22 cellular contexts compared by ENCODE assay signal in genomic region chr1:235009074-235009473, GRCh38.
A peak's percentile ranks its signal among the peaks of the same experiment; 100 is the strongest.
DNase-seq lines count a peak whose midpoint lies in the region; ATAC-seq, FAIRE-seq and TF ChIP-seq lines count a peak whose summit lies in the region.
"Had no signal": no experiment of that assay in that cellular context is flagged by ENCODE, and none has a peak within 500 bp of the region (broad histone marks: within the 10 kb centered on the region; RNA-seq: fewer than 3 reads in every experiment).

No MANE protein-coding gene starts in this region.

- no peak overlapping the region for H2AFZ ChIP-seq in MM.1S (ENCODE audit: low read length)

- no peak overlapping the region; the same call in 1 of the 2 replicates for H3K4me2 ChIP-seq in MM.1S (ENCODE audit: low read depth, low read length)

- H3K27me3 Mint-ChIP-seq in activated T-cell treated with anti-CD3 and anti-CD28 coated beads, Interleukin-2, amount 50 U/mL, for 72 hours (ENCODE audit: low read depth): no peaks in the 10 kb centered on the region
- H3K27me3 Mint-ChIP-seq in activated T-cell treated with anti-CD3 and anti-CD28 coated beads, Interleukin-2, amount 50 U/mL, for 4 hours (ENCODE audit: low read depth): no peaks in the 10 kb centered on the region
- peaks cover 4% of the 10 kb centered on the region for H3K27me3 Mint-ChIP-seq in activated naive CD8-positive, alpha-beta T cell treated with anti-CD3 and anti-CD28 coated beads, Interleukin-2, amount 50 U/mL, for 24 hours

- H3K4me3 ChIP-seq in MM.1S (ENCODE audit: low read length) (no peak overlapping the region), sigmoid colon (no peak overlapping the region)
- H3K4me3 ChIP-seq: esophagus squamous epithelium, lung, right atrium auricular region had no signal

- FAIRE-seq in RCC 7860 (lab: Jason Lieb, UNC): no peak
- FAIRE-seq: H1 had no signal

- H3K36me3 ChIP-seq in MM.1S (replicated peaks; ENCODE audit: insufficient read depth, low read length) (no peaks in the 10 kb centered on the region), sigmoid colon (no peaks in the 10 kb centered on the region)
- H3K36me3 ChIP-seq: esophagus squamous epithelium, right atrium auricular region had no signal

- H3K4me3 Mint-ChIP-seq in activated T-cell treated with anti-CD3 and anti-CD28 coated beads, Interleukin-2, amount 50 U/mL, for 72 hours: peak overlapping the region; percentile 11 to 31
- H3K4me3 Mint-ChIP-seq in activated T-cell treated with anti-CD3 and anti-CD28 coated beads, Interleukin-2, amount 50 U/mL, for 4 hours: no peak overlapping the region
- no peak overlapping the region for H3K4me3 Mint-ChIP-seq in activated naive CD8-positive, alpha-beta T cell treated with anti-CD3 and anti-CD28 coated beads, Interleukin-2, amount 50 U/mL, for 24 hours
- H3K4me3 Mint-ChIP-seq: brain, neural crest cell had no signal

- no peak for TF ChIP-seq EP300 in sigmoid colon (IDR thresholded peaks at IDR 0.05)

- 81 to 94% methylated on average over 7 of the region's 7 CpGs for WGBS in sigmoid colon, 2 donors

- peaks cover 97% of the 10 kb centered on the region for H3K4me1 Mint-ChIP-seq in activated T-cell treated with anti-CD3 and anti-CD28 coated beads, Interleukin-2, amount 50 U/mL, for 72 hours (ENCODE audit: low read depth)
- peaks cover 81% of the 10 kb centered on the region for H3K4me1 Mint-ChIP-seq in activated T-cell treated with anti-CD3 and anti-CD28 coated beads, Interleukin-2, amount 50 U/mL, for 4 hours (ENCODE audit: low read depth)
- peaks cover 94% of the 10 kb centered on the region for H3K4me1 Mint-ChIP-seq in activated naive CD8-positive, alpha-beta T cell treated with anti-CD3 and anti-CD28 coated beads, Interleukin-2, amount 50 U/mL, for 24 hours

- TF ChIP-seq CTCF in MM.1S (IDR thresholded peaks at IDR 0.05; ENCODE audit: low read length) (no peak), sigmoid colon (IDR thresholded peaks at IDR 0.05) (no peak)

- H3K9me3 ChIP-seq in MM.1S (replicated peaks; ENCODE audit: insufficient read depth, low read length) (no peaks in the 10 kb centered on the region), sigmoid colon (no peaks in the 10 kb centered on the region)
- H3K9me3 ChIP-seq: esophagus squamous epithelium had no signal

- H3K36me3 Mint-ChIP-seq in activated T-cell treated with anti-CD3 and anti-CD28 coated beads, Interleukin-2, amount 50 U/mL, for 72 hours (ENCODE audit: insufficient read depth in 2 of 2): peaks cover 36 to 37% of the 10 kb centered on the region in 2 donors
- no peaks in the 10 kb centered on the region for H3K36me3 Mint-ChIP-seq in activated T-cell treated with anti-CD3 and anti-CD28 coated beads, Interleukin-2, amount 50 U/mL, for 4 hours (ENCODE audit: insufficient read depth)
- H3K36me3 Mint-ChIP-seq in activated naive CD8-positive, alpha-beta T cell treated with anti-CD3 and anti-CD28 coated beads, Interleukin-2, amount 50 U/mL, for 24 hours (ENCODE audit: low read depth): peaks cover 21% of the 10 kb centered on the region
- H3K36me3 Mint-ChIP-seq: brain had no signal

- ATAC-seq in activated T-cell treated with anti-CD3 and anti-CD28 coated beads, Interleukin-2, amount 50 U/mL, for 72 hours (replicated peaks in 1 of 2): no peak
- no peak for ATAC-seq in activated T-cell treated with anti-CD3 and anti-CD28 coated beads, Interleukin-2, amount 50 U/mL, for 4 hours
- ATAC-seq in activated naive CD8-positive, alpha-beta T cell treated with anti-CD3 and anti-CD28 coated beads, Interleukin-2, amount 50 U/mL, for 24 hours: no peak
- ATAC-seq in HG03432 (IDR thresholded peaks at IDR 0.05; ENCODE audit: unreplicated experiment): no peak

- H3K27ac Mint-ChIP-seq in activated T-cell treated with anti-CD3 and anti-CD28 coated beads, Interleukin-2, amount 50 U/mL, for 72 hours: peak overlapping the region; percentile 2
- H3K27ac Mint-ChIP-seq in activated naive CD8-positive, alpha-beta T cell treated with anti-CD3 and anti-CD28 coated beads, Interleukin-2, amount 50 U/mL, for 24 hours: peak overlapping the region; percentile 32
- H3K27ac Mint-ChIP-seq: brain had no signal

- peaks cover 39% of the 10 kb centered on the region for H3F3A ChIP-seq in MM.1S (ENCODE audit: insufficient read depth, low read length)

- no peak for TF ChIP-seq POLR2A in sigmoid colon (IDR thresholded peaks at IDR 0.05)

- H3K79me2 ChIP-seq in MM.1S (ENCODE audit: low read length): no peaks in the 10 kb centered on the region

- peaks cover 10 to 13% of the 10 kb centered on the region in 2 donors for H3K9me3 Mint-ChIP-seq in activated T-cell treated with anti-CD3 and anti-CD28 coated beads, Interleukin-2, amount 50 U/mL, for 72 hours
- H3K9me3 Mint-ChIP-seq in activated T-cell treated with anti-CD3 and anti-CD28 coated beads, Interleukin-2, amount 50 U/mL, for 4 hours: peaks cover 5% of the 10 kb centered on the region
- H3K9me3 Mint-ChIP-seq in activated naive CD8-positive, alpha-beta T cell treated with anti-CD3 and anti-CD28 coated beads, Interleukin-2, amount 50 U/mL, for 24 hours: peaks cover 16% of the 10 kb centered on the region

- H3K9ac ChIP-seq in MM.1S (ENCODE audit: low read length): no peak overlapping the region

- DNase-seq in activated T-cell treated with anti-CD3 and anti-CD28 coated beads, Interleukin-2, amount 50 U/mL, for 72 hours: no peak
- no peak for DNase-seq in activated T-cell treated with anti-CD3 and anti-CD28 coated beads, Interleukin-2, amount 50 U/mL, for 4 hours
- peak; percentile 27 for DNase-seq in MM.1S
- no peak for DNase-seq in activated naive CD8-positive, alpha-beta T cell treated with anti-CD3 and anti-CD28 coated beads, Interleukin-2, amount 50 U/mL, for 24 hours
- DNase-seq in sigmoid colon: peak; percentile 5
- no peak for DNase-seq in RCC 7860 (ENCODE audit: low spot score)
- no peak for DNase-seq in DMS79 (lab: John Stamatoyannopoulos, UW)
- DNase-seq: COR-L47, EL, esophagus squamous epithelium, Karpas-422, NCI-H1694, NCI-H345, SHP77 treated with DMSO at 0.1 percent for 48 hours, substantia nigra, T-helper 9 cell had no signal

- H3K27ac ChIP-seq in MM.1S (ENCODE audit: low read length): no peak overlapping the region
- H3K27ac ChIP-seq in sigmoid colon: no peak overlapping the region
- H3K27ac ChIP-seq: esophagus squamous epithelium, right atrium auricular region had no signal

- H3K4me1 ChIP-seq in MM.1S (ENCODE audit: low read length) (peaks cover 66% of the 10 kb centered on the region), sigmoid colon (peaks cover 0 to 5% (median 0%) of the 10 kb centered on the region in 4 donors)

- H3K9me2 ChIP-seq in MM.1S (replicated peaks; ENCODE audit: insufficient read depth, low read length): no peaks in the 10 kb centered on the region

- intact Hi-C loops in sigmoid colon (cut with DNase I): no loop called here

- H3K27me3 ChIP-seq in MM.1S (replicated peaks; ENCODE audit: insufficient read depth, low read length) (no peaks in the 10 kb centered on the region; the same call in 1 of the 2 replicates), sigmoid colon (no peaks in the 10 kb centered on the region)
- H3K27me3 ChIP-seq: esophagus squamous epithelium, right atrium auricular region had no signal

- H4K20me1 ChIP-seq in MM.1S (ENCODE audit: insufficient read depth, low read length): no peaks in the 10 kb centered on the region

Comparison
In these comparisons a context has a peak if more than half of its experiments do, and no peak if none do; other contexts are left out.
1. H3K4me3 Mint-ChIP-seq: peak in activated T-cell treated with anti-CD3 and anti-CD28 coated beads, Interleukin-2, amount 50 U/mL, for 72 hours (2 of 2); none in activated T-cell treated with anti-CD3 and anti-CD28 coated beads, Interleukin-2, amount 50 U/mL, for 4 hours (single experiment) and activated naive CD8-positive, alpha-beta T cell treated with anti-CD3 and anti-CD28 coated beads, Interleukin-2, amount 50 U/mL, for 24 hours (single experiment).
2. DNase-seq: peak in MM.1S (single experiment) and sigmoid colon (single experiment); none in activated T-cell treated with anti-CD3 and anti-CD28 coated beads, Interleukin-2, amount 50 U/mL, for 72 hours (0 of 2), activated T-cell treated with anti-CD3 and anti-CD28 coated beads, Interleukin-2, amount 50 U/mL, for 4 hours (single experiment), activated naive CD8-positive, alpha-beta T cell treated with anti-CD3 and anti-CD28 coated beads, Interleukin-2, amount 50 U/mL, for 24 hours (single experiment), RCC 7860 (single experiment) and DMS79 (single experiment).